1 cellular context compared by ENCODE assay signal in genomic region chr6:67896476-67896875, GRCh38.
TF ChIP-seq lines count a peak whose summit lies in the region.

No MANE protein-coding gene starts in this region.

TF ChIP-seq in K562, 482 proteins besides CTCF, POLR2A, EP300 and RAD21 (continued from another document and continues in another):
- TF ChIP-seq DPF2 (IDR thresholded peaks at IDR 0.05) = 0 out of 2 replicates have a peak, but pooled peaks have one; percentile 20
- no peak for TF ChIP-seq EHMT2 (IDR thresholded peaks at IDR 0.05)
- TF ChIP-seq SMARCA5 (IDR thresholded peaks at IDR 0.05) = no peak
- TF ChIP-seq ZNF431 (CRISPR knock-in tag; IDR thresholded peaks at IDR 0.05) = no peak
- peak; percentile 63; the same call in 1 of the 2 replicates for TF ChIP-seq SMAD4 (CRISPR knock-in tag; conservative IDR thresholded peaks at IDR 0.05)
- TF ChIP-seq SMARCA4 (IDR thresholded peaks at IDR 0.05) = peak; percentile 24; the same call in 1 of the 2 replicates
- no peak for TF ChIP-seq PURB (CRISPR knock-in tag; IDR thresholded peaks at IDR 0.05; ENCODE audit: low read depth)
- peak; percentile 61; the same call in 1 of the 2 replicates for TF ChIP-seq ZNF175 (CRISPR knock-in tag; IDR thresholded peaks at IDR 0.05; ENCODE audit: low read depth)
- TF ChIP-seq POU5F1 (IDR thresholded peaks at IDR 0.05; ENCODE audit: borderline replicate concordance, low read depth, low read length, partially characterized antibody) = no peak
- TF ChIP-seq MEF2D (tag; conservative IDR thresholded peaks at IDR 0.05; ENCODE audit: low read depth) = peak; percentile 97
- no peak for TF ChIP-seq NRF1 (conservative IDR thresholded peaks at IDR 0.05 in 1 of 2, IDR thresholded peaks at IDR 0.05 in 1 of 2)
- no peak for TF ChIP-seq ATF7 (IDR thresholded peaks at IDR 0.05)
- TF ChIP-seq ZNF764 (CRISPR knock-in tag; IDR thresholded peaks at IDR 0.05; ENCODE audit: low read depth) = no peak
- no peak for TF ChIP-seq LEF1 (IDR thresholded peaks at IDR 0.05)
- TF ChIP-seq NR4A1 (CRISPR knock-in tag; IDR thresholded peaks at IDR 0.05) = no peak
- no peak for TF ChIP-seq NR4A1 (tag; IDR thresholded peaks at IDR 0.05)
- no peak for TF ChIP-seq KDM4B (IDR thresholded peaks at IDR 0.05; ENCODE audit: borderline replicate concordance in 2 of 2, low read depth in 1 of 2)
- TF ChIP-seq L3MBTL2 (IDR thresholded peaks at IDR 0.05) = no peak
- no peak for TF ChIP-seq HBP1 (CRISPR knock-in tag; IDR thresholded peaks at IDR 0.05)
- no peak for TF ChIP-seq CBX2 (IDR thresholded peaks at IDR 0.05; ENCODE audit: insufficient read depth, low read length, poor library complexity, severe bottlenecking)
- TF ChIP-seq RNF219 (CRISPR knock-in tag; IDR thresholded peaks at IDR 0.05) = no peak
- TF ChIP-seq CBX5 (IDR thresholded peaks at IDR 0.05; ENCODE audit: borderline replicate concordance, low read depth) = no peak
- no peak for TF ChIP-seq HES1 (IDR thresholded peaks at IDR 0.05; ENCODE audit: low read depth)
- no peak for TF ChIP-seq MBD2 (IDR thresholded peaks at IDR 0.05; ENCODE audit: borderline replicate concordance, low read depth)
- no peak for TF ChIP-seq TFAP4 (CRISPR knock-in tag; IDR thresholded peaks at IDR 0.05; ENCODE audit: borderline replicate concordance)
- TF ChIP-seq ZNF57 (CRISPR knock-in tag; IDR thresholded peaks at IDR 0.05) = no peak
- TF ChIP-seq DNMT1 (IDR thresholded peaks at IDR 0.05) = no peak
- no peak for TF ChIP-seq LCOR (CRISPR knock-in tag; IDR thresholded peaks at IDR 0.05)
- no peak for TF ChIP-seq ZFPM2 (CRISPR knock-in tag; IDR thresholded peaks at IDR 0.05)
- no peak for TF ChIP-seq RFX7 (CRISPR knock-in tag; IDR thresholded peaks at IDR 0.05)
- TF ChIP-seq NFE2 (IDR thresholded peaks at IDR 0.05; ENCODE audit: low read depth) = no peak
- TF ChIP-seq HSF4 (CRISPR knock-in tag; IDR thresholded peaks at IDR 0.05; ENCODE audit: borderline replicate concordance) = 0 out of 2 replicates have a peak, but pooled peaks have one; percentile 13
- TF ChIP-seq ZNF584 (CRISPR knock-in tag; IDR thresholded peaks at IDR 0.05; ENCODE audit: low read depth) = no peak
- no peak for TF ChIP-seq ZNF695 (CRISPR knock-in tag; IDR thresholded peaks at IDR 0.05)
- no peak; the same call in 1 of the 2 replicates for TF ChIP-seq PBX2 (CRISPR knock-in tag; IDR thresholded peaks at IDR 0.05; ENCODE audit: low read depth)
- TF ChIP-seq PBX2 (tag; conservative IDR thresholded peaks at IDR 0.05; ENCODE audit: low read depth) = peak; percentile 95
- TF ChIP-seq CTBP1 (IDR thresholded peaks at IDR 0.05; ENCODE audit: borderline replicate concordance) = no peak
- TF ChIP-seq SP1 (CRISPR knock-in tag; IDR thresholded peaks at IDR 0.05) = no peak
- TF ChIP-seq MEF2A (IDR thresholded peaks at IDR 0.05; ENCODE audit: control insufficient read depth, low read depth, low read length) = peak; percentile 98
- TF ChIP-seq CEBPB (tag; IDR thresholded peaks at IDR 0.05) = peak; percentile 97
- no peak for TF ChIP-seq TOE1 (IDR thresholded peaks at IDR 0.05; ENCODE audit: borderline replicate concordance)
- no peak for TF ChIP-seq TOE1 (CRISPR knock-in tag; IDR thresholded peaks at IDR 0.05; ENCODE audit: borderline replicate concordance, low read depth)
- no peak for TF ChIP-seq ZSCAN32 (CRISPR knock-in tag; IDR thresholded peaks at IDR 0.05)
- TF ChIP-seq ILK (tag; IDR thresholded peaks at IDR 0.05; ENCODE audit: borderline replicate concordance, low read depth) = no peak
- no peak for TF ChIP-seq FOXJ2 (tag; IDR thresholded peaks at IDR 0.05)
- no peak for TF ChIP-seq MCM2 (IDR thresholded peaks at IDR 0.05; ENCODE audit: low read depth)
- no peak; the same call in 1 of the 2 replicates for TF ChIP-seq CC2D1A (IDR thresholded peaks at IDR 0.05)
- no peak for TF ChIP-seq MNT (conservative IDR thresholded peaks at IDR 0.05)
- TF ChIP-seq JUND (IDR thresholded peaks at IDR 0.05; ENCODE audit: borderline replicate concordance, low read depth, low read length) = no peak
- TF ChIP-seq JUND (tag; IDR thresholded peaks at IDR 0.05; ENCODE audit: borderline replicate concordance, low read depth, low read length) = no peak
- TF ChIP-seq NFIX (CRISPR knock-in tag; IDR thresholded peaks at IDR 0.05; ENCODE audit: low read depth) = no peak
- TF ChIP-seq ERF (CRISPR knock-in tag; IDR thresholded peaks at IDR 0.05) = no peak
- peak; percentile 70 for TF ChIP-seq ATF3 (IDR thresholded peaks at IDR 0.05)
- TF ChIP-seq ATF3 (CRISPR knock-in tag; conservative IDR thresholded peaks at IDR 0.05) = no peak
- no peak for TF ChIP-seq HINFP (tag; conservative IDR thresholded peaks at IDR 0.05; ENCODE audit: low read depth)
- TF ChIP-seq DLX4 (CRISPR knock-in tag; IDR thresholded peaks at IDR 0.05) = no peak
- TF ChIP-seq NR2F6 (CRISPR knock-in tag; IDR thresholded peaks at IDR 0.05) = no peak
- 0 out of 2 replicates have a peak, but pooled peaks have one; percentile 31 for TF ChIP-seq RNF2 (IDR thresholded peaks at IDR 0.05)
- TF ChIP-seq ZNF316 (IDR thresholded peaks at IDR 0.05) = no peak
- TF ChIP-seq ZNF699 (CRISPR knock-in tag; IDR thresholded peaks at IDR 0.05; ENCODE audit: insufficient replicate concordance) = no peak
- no peak for TF ChIP-seq ARNT (IDR thresholded peaks at IDR 0.05)
- TF ChIP-seq DDX20 (tag; IDR thresholded peaks at IDR 0.05; ENCODE audit: low read depth) = no peak
- no peak for TF ChIP-seq HNRNPH1 (optimal IDR thresholded peaks at IDR 0.05; ENCODE audit: low read depth, low read length)
- no peak for TF ChIP-seq ZNF445 (CRISPR knock-in tag; IDR thresholded peaks at IDR 0.05; ENCODE audit: low read depth)
- TF ChIP-seq E2F8 (IDR thresholded peaks at IDR 0.05; ENCODE audit: low read depth, partially characterized antibody) = no peak
- TF ChIP-seq SMARCB1 (IDR thresholded peaks at IDR 0.05; ENCODE audit: insufficient read length, low read depth) = no peak
- no peak for TF ChIP-seq ZEB2 (IDR thresholded peaks at IDR 0.05)
